In the genomic region with DNA sequence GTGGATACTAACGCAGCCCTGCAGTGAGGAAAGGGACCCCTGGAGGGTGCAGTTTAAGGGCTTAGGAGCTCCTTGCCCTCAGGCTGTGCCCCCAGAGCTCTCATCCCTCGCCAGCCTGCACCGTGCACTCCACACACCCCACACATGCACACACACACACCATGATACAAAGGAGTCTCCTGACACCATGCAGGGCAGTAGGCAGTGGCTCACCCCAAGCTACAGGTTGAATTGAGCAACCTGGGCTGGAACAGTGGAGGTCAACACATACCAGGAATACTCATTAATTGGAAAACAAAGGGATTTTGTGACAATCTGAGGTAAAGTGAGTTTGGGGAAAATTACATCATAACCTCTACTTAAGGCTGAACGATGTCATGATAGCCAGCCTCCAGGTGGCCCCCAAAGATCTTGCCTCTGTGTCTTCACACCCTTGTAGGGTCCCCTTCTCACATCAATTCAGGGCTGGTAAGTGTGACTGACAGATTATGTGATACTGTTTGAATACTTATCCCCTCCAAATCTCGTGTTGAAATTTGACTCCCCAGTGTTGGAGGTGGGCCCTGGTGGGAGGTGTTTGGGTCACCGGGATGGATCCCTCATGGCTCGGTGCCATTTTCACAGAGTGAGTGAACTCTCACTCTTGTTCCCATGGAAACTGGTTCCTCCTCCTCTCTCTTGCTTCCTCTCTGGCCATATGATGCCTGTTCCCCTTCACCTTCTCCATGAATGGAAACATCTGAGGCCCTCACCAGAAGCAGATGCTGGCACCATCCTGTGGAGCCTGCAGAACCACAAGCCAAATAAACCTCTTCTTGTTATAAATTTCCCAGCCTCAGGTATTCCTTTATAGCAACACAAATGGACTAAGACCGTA, we compare ENCODE assay signal across 1 cellular context.
TF ChIP-seq lines count a peak whose summit lies in the region.

No MANE protein-coding gene starts in this region.

TF ChIP-seq in GM23338, 12 proteins besides CTCF, POLR2A, EP300 and RAD21 (continued from another document):
- TF ChIP-seq, protein P1, sequence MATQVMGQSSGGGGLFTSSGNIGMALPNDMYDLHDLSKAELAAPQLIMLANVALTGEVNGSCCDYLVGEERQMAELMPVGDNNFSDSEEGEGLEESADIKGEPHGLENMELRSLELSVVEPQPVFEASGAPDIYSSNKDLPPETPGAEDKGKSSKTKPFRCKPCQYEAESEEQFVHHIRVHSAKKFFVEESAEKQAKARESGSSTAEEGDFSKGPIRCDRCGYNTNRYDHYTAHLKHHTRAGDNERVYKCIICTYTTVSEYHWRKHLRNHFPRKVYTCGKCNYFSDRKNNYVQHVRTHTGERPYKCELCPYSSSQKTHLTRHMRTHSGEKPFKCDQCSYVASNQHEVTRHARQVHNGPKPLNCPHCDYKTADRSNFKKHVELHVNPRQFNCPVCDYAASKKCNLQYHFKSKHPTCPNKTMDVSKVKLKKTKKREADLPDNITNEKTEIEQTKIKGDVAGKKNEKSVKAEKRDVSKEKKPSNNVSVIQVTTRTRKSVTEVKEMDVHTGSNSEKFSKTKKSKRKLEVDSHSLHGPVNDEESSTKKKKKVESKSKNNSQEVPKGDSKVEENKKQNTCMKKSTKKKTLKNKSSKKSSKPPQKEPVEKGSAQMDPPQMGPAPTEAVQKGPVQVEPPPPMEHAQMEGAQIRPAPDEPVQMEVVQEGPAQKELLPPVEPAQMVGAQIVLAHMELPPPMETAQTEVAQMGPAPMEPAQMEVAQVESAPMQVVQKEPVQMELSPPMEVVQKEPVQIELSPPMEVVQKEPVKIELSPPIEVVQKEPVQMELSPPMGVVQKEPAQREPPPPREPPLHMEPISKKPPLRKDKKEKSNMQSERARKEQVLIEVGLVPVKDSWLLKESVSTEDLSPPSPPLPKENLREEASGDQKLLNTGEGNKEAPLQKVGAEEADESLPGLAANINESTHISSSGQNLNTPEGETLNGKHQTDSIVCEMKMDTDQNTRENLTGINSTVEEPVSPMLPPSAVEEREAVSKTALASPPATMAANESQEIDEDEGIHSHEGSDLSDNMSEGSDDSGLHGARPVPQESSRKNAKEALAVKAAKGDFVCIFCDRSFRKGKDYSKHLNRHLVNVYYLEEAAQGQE (IDR thresholded peaks at IDR 0.05; ENCODE audit: unreplicated experiment), result no peak
- TF ChIP-seq ZNF114 (CRISPR knock-in tag; IDR thresholded peaks at IDR 0.05), result no peak
- no peak for TF ChIP-seq POLR2AphosphoS5 (IDR thresholded peaks at IDR 0.05; ENCODE audit: low read depth)
- TF ChIP-seq EZH2phosphoT487 (IDR thresholded peaks at IDR 0.05; ENCODE audit: unreplicated experiment), result no peak
- TF ChIP-seq EZH2 (IDR thresholded peaks at IDR 0.05; ENCODE audit: low read depth, unreplicated experiment), result no peak
- no peak for TF ChIP-seq CREB1 (CRISPR knock-in tag; IDR thresholded peaks at IDR 0.05; ENCODE audit: low read depth)
